Comparison of ENCODE assay signal across 1 cellular context in the genomic region with DNA sequence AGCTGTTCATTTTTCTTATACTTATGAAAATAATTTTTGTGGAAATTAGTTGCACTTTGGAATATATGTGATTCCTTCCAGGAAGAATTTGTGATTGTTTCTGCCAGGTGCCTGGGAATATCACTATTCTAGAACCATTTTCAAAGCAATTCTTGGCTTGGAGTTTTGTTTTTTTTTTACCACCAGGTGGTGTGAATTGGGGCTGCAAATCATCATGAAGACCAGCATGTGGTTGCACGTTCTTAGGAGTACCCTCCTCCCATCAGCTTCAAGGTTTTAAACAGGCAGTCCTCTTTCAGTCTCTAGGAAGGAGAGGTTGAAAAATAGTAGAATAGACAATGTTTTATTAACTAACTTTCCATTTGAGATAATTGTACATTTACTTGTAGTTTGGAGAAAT.
TF ChIP-seq lines count a peak whose summit lies in the region.

No MANE protein-coding gene starts in this region.

TF ChIP-seq in GM23338, 12 proteins besides CTCF, POLR2A, EP300 and RAD21:
- TF ChIP-seq, protein P1, sequence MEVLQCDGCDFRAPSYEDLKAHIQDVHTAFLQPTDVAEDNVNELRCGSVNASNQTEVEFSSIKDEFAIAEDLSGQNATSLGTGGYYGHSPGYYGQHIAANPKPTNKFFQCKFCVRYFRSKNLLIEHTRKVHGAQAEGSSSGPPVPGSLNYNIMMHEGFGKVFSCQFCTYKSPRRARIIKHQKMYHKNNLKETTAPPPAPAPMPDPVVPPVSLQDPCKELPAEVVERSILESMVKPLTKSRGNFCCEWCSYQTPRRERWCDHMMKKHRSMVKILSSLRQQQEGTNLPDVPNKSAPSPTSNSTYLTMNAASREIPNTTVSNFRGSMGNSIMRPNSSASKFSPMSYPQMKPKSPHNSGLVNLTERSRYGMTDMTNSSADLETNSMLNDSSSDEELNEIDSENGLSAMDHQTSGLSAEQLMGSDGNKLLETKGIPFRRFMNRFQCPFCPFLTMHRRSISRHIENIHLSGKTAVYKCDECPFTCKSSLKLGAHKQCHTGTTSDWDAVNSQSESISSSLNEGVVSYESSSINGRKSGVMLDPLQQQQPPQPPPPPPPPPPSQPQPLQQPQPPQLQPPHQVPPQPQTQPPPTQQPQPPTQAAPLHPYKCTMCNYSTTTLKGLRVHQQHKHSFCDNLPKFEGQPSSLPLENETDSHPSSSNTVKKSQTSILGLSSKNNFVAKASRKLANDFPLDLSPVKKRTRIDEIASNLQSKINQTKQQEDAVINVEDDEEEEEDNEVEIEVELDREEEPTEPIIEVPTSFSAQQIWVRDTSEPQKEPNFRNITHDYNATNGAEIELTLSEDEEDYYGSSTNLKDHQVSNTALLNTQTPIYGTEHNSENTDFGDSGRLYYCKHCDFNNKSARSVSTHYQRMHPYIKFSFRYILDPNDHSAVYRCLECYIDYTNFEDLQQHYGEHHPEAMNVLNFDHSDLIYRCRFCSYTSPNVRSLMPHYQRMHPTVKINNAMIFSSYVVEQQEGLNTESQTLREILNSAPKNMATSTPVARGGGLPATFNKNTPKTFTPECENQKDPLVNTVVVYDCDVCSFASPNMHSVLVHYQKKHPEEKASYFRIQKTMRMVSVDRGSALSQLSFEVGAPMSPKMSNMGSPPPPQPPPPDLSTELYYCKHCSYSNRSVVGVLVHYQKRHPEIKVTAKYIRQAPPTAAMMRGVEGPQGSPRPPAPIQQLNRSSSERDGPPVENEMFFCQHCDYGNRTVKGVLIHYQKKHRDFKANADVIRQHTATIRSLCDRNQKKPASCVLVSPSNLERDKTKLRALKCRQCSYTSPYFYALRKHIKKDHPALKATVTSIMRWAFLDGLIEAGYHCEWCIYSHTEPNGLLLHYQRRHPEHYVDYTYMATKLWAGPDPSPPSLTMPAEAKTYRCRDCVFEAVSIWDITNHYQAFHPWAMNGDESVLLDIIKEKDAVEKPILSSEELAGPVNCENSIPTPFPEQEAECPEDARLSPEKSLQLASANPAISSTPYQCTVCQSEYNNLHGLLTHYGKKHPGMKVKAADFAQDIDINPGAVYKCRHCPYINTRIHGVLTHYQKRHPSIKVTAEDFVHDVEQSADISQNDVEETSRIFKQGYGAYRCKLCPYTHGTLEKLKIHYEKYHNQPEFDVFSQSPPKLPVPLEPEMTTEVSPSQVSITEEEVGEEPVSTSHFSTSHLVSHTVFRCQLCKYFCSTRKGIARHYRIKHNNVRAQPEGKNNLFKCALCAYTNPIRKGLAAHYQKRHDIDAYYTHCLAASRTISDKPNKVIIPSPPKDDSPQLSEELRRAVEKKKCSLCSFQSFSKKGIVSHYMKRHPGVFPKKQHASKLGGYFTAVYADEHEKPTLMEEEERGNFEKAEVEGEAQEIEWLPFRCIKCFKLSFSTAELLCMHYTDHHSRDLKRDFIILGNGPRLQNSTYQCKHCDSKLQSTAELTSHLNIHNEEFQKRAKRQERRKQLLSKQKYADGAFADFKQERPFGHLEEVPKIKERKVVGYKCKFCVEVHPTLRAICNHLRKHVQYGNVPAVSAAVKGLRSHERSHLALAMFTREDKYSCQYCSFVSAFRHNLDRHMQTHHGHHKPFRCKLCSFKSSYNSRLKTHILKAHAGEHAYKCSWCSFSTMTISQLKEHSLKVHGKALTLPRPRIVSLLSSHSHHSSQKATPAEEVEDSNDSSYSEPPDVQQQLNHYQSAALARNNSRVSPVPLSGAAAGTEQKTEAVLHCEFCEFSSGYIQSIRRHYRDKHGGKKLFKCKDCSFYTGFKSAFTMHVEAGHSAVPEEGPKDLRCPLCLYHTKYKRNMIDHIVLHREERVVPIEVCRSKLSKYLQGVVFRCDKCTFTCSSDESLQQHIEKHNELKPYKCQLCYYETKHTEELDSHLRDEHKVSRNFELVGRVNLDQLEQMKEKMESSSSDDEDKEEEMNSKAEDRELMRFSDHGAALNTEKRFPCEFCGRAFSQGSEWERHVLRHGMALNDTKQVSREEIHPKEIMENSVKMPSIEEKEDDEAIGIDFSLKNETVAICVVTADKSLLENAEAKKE (CRISPR knock-in tag; IDR thresholded peaks at IDR 0.05) = no peak
- no peak for TF ChIP-seq NANOG (IDR thresholded peaks at IDR 0.05; ENCODE audit: borderline replicate concordance)
- no peak for TF ChIP-seq POLR2AphosphoS5 (IDR thresholded peaks at IDR 0.05; ENCODE audit: low read depth)
- no peak for TF ChIP-seq STAT1 (IDR thresholded peaks at IDR 0.05; ENCODE audit: unreplicated experiment)
- no peak for TF ChIP-seq ZNF331 (CRISPR knock-in tag; IDR thresholded peaks at IDR 0.05; ENCODE audit: low read depth)
